28 cellular contexts compared by ENCODE assay signal in genomic region chr2:74317696-74318095, GRCh38. TPM values are rescaled to one million over a fixed set of nuclear protein-coding genes. Genes with fewer than 3 reads are reported as not detected.
DNase-seq lines count a peak whose midpoint lies in the region; ATAC-seq and TF ChIP-seq lines count a peak whose summit lies in the region.
"Had no signal": no experiment of that assay in that cellular context is flagged by ENCODE, and none has a peak within 500 bp of the region (broad histone marks: within the 10 kb centered on the region; RNA-seq: fewer than 3 reads in every experiment).

No MANE protein-coding gene starts in this region.

- no peak overlapping the region for H3K27ac ChIP-seq in stomach
- H3K27ac ChIP-seq: 22Rv1, gastroesophageal sphincter had no signal

- peak; percentile 21 for DNase-seq in DMS53 (lab: John Stamatoyannopoulos, UW)
- DNase-seq in DMS53 treated with DMSO at 0.1 percent for 48 hours (lab: John Stamatoyannopoulos, UW; ENCODE audit: unreplicated experiment), result no peak
- peak; percentile 17 for DNase-seq in NCI-H446 treated with DMSO at 0.1 percent for 48 hours (lab: John Stamatoyannopoulos, UW)
- DNase-seq in hippocampal formation (lab: John Stamatoyannopoulos, UW), result peak; percentile 4 to 11
- peak; percentile 37 for DNase-seq in stomach
- no peak for DNase-seq in stimulated activated CD4-positive, alpha-beta T cell treated with anti-CD3 and anti-CD28 coated beads, Interleukin-4, amount 100 ng/mL, for 24 hours
- no peak for DNase-seq in natural killer cell treated with Interleukin-12 subunit alpha and Interleukin-12 subunit beta and Interleukin-15 and Interleukin-18, amount 100 ng/mL, for 72 hours (ENCODE audit: low spot score)
- DNase-seq: activated CD4-positive, alpha-beta T cell treated with anti-CD3 and anti-CD28 coated beads, Interleukin-2, amount 50 U/mL, for 48 hours; activated gamma-delta T cell treated with Interleukin-2 at 50 U/mL for 16 hours; activated naive CD8-positive, alpha-beta T cell treated with anti-CD3 and anti-CD28 coated beads, Interleukin-2, amount 10 ng/mL, durations not matched to agents 7 days and 5 days; activated T-cell treated with anti-CD3 and anti-CD28 coated beads, Interleukin-2, amount 50 U/mL, for 48 hours; aorta; C1 segment of cervical spinal cord; COR-L47; effector CD4-positive, alpha-beta T cell; IMR-90; mesenchymal stem cell; NCI-H1930; NCI-H82; right cardiac atrium; SK-N-SH; stimulated activated CD4-positive, alpha-beta T cell treated with anti-CD3 and anti-CD28 coated beads, Interleukin-2, amount 100 ng/mL, for 48 hours; trophoblast cell had no signal

- H3K9me3 ChIP-seq in stomach, result no peaks in the 10 kb centered on the region
- H3K9me3 ChIP-seq: gastroesophageal sphincter, SK-N-SH had no signal

- peaks cover 4% of the 10 kb centered on the region for H3K36me3 Mint-ChIP-seq in natural killer cell treated with Interleukin-12 subunit alpha and Interleukin-12 subunit beta and Interleukin-15 and Interleukin-18, amount 100 ng/mL, for 72 hours
- H3K36me3 Mint-ChIP-seq: activated naive CD8-positive, alpha-beta T cell treated with anti-CD3 and anti-CD28 coated beads, Interleukin-2, amount 10 ng/mL, durations not matched to agents 7 days and 5 days had no signal

- no peak for TF ChIP-seq EP300 in stomach (IDR thresholded peaks at IDR 0.05)

- peaks cover 0 to 2% of the 10 kb centered on the region in 2 donors for H3K27me3 Mint-ChIP-seq in natural killer cell treated with Interleukin-12 subunit alpha and Interleukin-12 subunit beta and Interleukin-15 and Interleukin-18, amount 100 ng/mL, for 72 hours
- H3K27me3 Mint-ChIP-seq: activated naive CD8-positive, alpha-beta T cell treated with anti-CD3 and anti-CD28 coated beads, Interleukin-2, amount 10 ng/mL, durations not matched to agents 7 days and 5 days had no signal

- H3K4me3 ChIP-seq in stomach, result no peak overlapping the region
- H3K4me3 ChIP-seq: gastroesophageal sphincter had no signal

- no peak for TF ChIP-seq POLR2A in stomach (IDR thresholded peaks at IDR 0.05)

- H3K36me3 ChIP-seq in stomach, result peaks cover 0 to 14% (median 10%) of the 10 kb centered on the region in 4 donors

- intact Hi-C loops in stomach (cut with DNase I; ENCODE audit: low total_unique reads), result no loop called here

- no peaks in the 10 kb centered on the region for H3K27me3 ChIP-seq in stomach
- H3K27me3 ChIP-seq: gastroesophageal sphincter had no signal

- H3K27ac Mint-ChIP-seq in natural killer cell treated with Interleukin-12 subunit alpha and Interleukin-12 subunit beta and Interleukin-15 and Interleukin-18, amount 100 ng/mL, for 72 hours, result no peak overlapping the region
- H3K27ac Mint-ChIP-seq: activated naive CD8-positive, alpha-beta T cell treated with anti-CD3 and anti-CD28 coated beads, Interleukin-2, amount 10 ng/mL, durations not matched to agents 7 days and 5 days; T-helper 1 cell treated with Interleukin-12 subunit alpha and Interleukin-12 subunit beta and Interleukin-4 antibody, amounts not matched to agents 30 μg/mL and 1 μg/mL, for 36 hours had no signal

- peaks cover 0 to 15% (median 0%) of the 10 kb centered on the region in 4 donors for H3K4me1 ChIP-seq in stomach
- H3K4me1 ChIP-seq: gastroesophageal sphincter had no signal

- ATAC-seq in GM21447 (IDR thresholded peaks at IDR 0.05; ENCODE audit: unreplicated experiment), result no peak
- ATAC-seq in natural killer cell treated with Interleukin-12 subunit alpha and Interleukin-12 subunit beta and Interleukin-15 and Interleukin-18, amount 100 ng/mL, for 72 hours, result no peak
- ATAC-seq: gastroesophageal sphincter, HCT116, right cardiac atrium had no signal

- H3K4me3 Mint-ChIP-seq in natural killer cell treated with Interleukin-12 subunit alpha and Interleukin-12 subunit beta and Interleukin-15 and Interleukin-18, amount 100 ng/mL, for 72 hours, result no peak overlapping the region
- H3K4me3 Mint-ChIP-seq: activated naive CD8-positive, alpha-beta T cell treated with anti-CD3 and anti-CD28 coated beads, Interleukin-2, amount 10 ng/mL, durations not matched to agents 7 days and 5 days; T-helper 1 cell treated with Interleukin-12 subunit alpha and Interleukin-12 subunit beta and Interleukin-4 antibody, amounts not matched to agents 30 μg/mL and 1 μg/mL, for 36 hours had no signal

- H3K9me3 Mint-ChIP-seq in natural killer cell treated with Interleukin-12 subunit alpha and Interleukin-12 subunit beta and Interleukin-15 and Interleukin-18, amount 100 ng/mL, for 72 hours, result no peaks in the 10 kb centered on the region
- H3K9me3 Mint-ChIP-seq: activated naive CD8-positive, alpha-beta T cell treated with anti-CD3 and anti-CD28 coated beads, Interleukin-2, amount 10 ng/mL, durations not matched to agents 7 days and 5 days; T-helper 1 cell treated with Interleukin-12 subunit alpha and Interleukin-12 subunit beta and Interleukin-4 antibody, amounts not matched to agents 30 μg/mL and 1 μg/mL, for 36 hours had no signal

- no peak for TF ChIP-seq CTCF in stomach (IDR thresholded peaks at IDR 0.05)

- no peaks in the 10 kb centered on the region for H3K4me1 Mint-ChIP-seq in natural killer cell treated with Interleukin-12 subunit alpha and Interleukin-12 subunit beta and Interleukin-15 and Interleukin-18, amount 100 ng/mL, for 72 hours (ENCODE audit: low read depth in 2 of 2)

RNA-seq across cellular contexts. Expression of gene SLC4A5, which starts 25.5 kb away (rescaled TPM):
- total RNA-seq in stomach, result 1 to 10 TPM in 3 of 5 donors, under 1 TPM in 1, not detected in 1; 0.58 to 4.8 (median 3.2) TPM
- polyA plus RNA-seq in stomach, result under 1 TPM; 0.12 to 0.46 (median 0.38) TPM
- 1 to 10 TPM; 1.2 to 3.2 TPM for total RNA-seq in natural killer cell treated with Interleukin-12 subunit alpha and Interleukin-12 subunit beta and Interleukin-15 and Interleukin-18, amount 100 ng/mL, for 72 hours

Comparison
In these comparisons a context has a peak if more than half of its experiments do, and no peak if none do; other contexts are left out.
1. DNase-seq: peak in DMS53 (single experiment), NCI-H446 treated with DMSO at 0.1 percent for 48 hours (single experiment), hippocampal formation (2 of 2) and stomach (single experiment); none in DMS53 treated with DMSO at 0.1 percent for 48 hours (single experiment), stimulated activated CD4-positive, alpha-beta T cell treated with anti-CD3 and anti-CD28 coated beads, Interleukin-4, amount 100 ng/mL, for 24 hours (single experiment) and natural killer cell treated with Interleukin-12 subunit alpha and Interleukin-12 subunit beta and Interleukin-15 and Interleukin-18, amount 100 ng/mL, for 72 hours (single experiment).